8 cellular contexts compared by ENCODE assay signal in genomic region chr21:23633447-23633846, GRCh38.
"Had no signal": no experiment of that assay in that cellular context is flagged by ENCODE, and none has a peak within 500 bp of the region (broad histone marks: within the 10 kb centered on the region; RNA-seq: fewer than 3 reads in every experiment).

No MANE protein-coding gene starts in this region.

- H3K9me3 ChIP-seq: HAP-1 had no signal

- DNase-seq: GM23248, GOT3, H7, HFFc6, IMR-90 had no signal

- H3K4me3 ChIP-seq: GM23248, HAP-1, K562 had no signal

- H3K36me3 ChIP-seq: HAP-1 had no signal

- ATAC-seq: HCT116, K562 had no signal

- H3K27ac ChIP-seq: GM23248 had no signal
